In genomic region chr19:4897146-4897545, GRCh38 we compare ENCODE assay signal across 21 cellular contexts. TPM values are rescaled to one million over a fixed set of nuclear protein-coding genes. Genes with fewer than 3 reads are reported as not detected.
"Had no signal": no experiment of that assay in that cellular context is flagged by ENCODE, and none has a peak within 500 bp of the region (broad histone marks: within the 10 kb centered on the region; RNA-seq: fewer than 3 reads in every experiment).

No MANE protein-coding gene starts in this region.

- H3K27ac Mint-ChIP-seq: activated CD8-positive, alpha-beta memory T cell treated with anti-CD3 and anti-CD28 coated beads, Interleukin-2, amount 10 ng/mL, durations not matched to agents 7 days and 5 days; activated naive CD4-positive, alpha-beta T cell treated with anti-CD3 and anti-CD28 coated beads, Interleukin-2, amount 10 ng/mL, durations not matched to agents 7 days and 5 days; activated T-helper 2 cell treated with anti-CD3 and anti-CD28 coated beads, Interferon-gamma antibody, Interleukin-2, Interleukin-4, amounts not matched to agents 10 μg/mL and 5 μg/mL and 100 μg/mL, durations not matched to agents 14 hours and 24 hours and 36 hours; dendritic cell treated with granulocyte-macrophage colony-stimulating factor and Interleukin-4, amounts not matched to agents 40 ng/mL and 50 ng/mL, for 4 days; stimulated activated naive B cell treated with anti-CD40 and anti-IgM and Interleukin-4, amounts not matched to agents 10 μg/mL and 1 μg/mL and 100 μg/mL, for 72 hours had no signal

- H3K4me3 Mint-ChIP-seq: activated CD8-positive, alpha-beta memory T cell treated with anti-CD3 and anti-CD28 coated beads, Interleukin-2, amount 10 ng/mL, durations not matched to agents 7 days and 5 days; activated naive CD4-positive, alpha-beta T cell treated with anti-CD3 and anti-CD28 coated beads, Interleukin-2, amount 10 ng/mL, durations not matched to agents 7 days and 5 days; dendritic cell treated with granulocyte-macrophage colony-stimulating factor and Interleukin-4, amounts not matched to agents 40 ng/mL and 50 ng/mL, for 4 days; naive B cell; stimulated activated naive B cell treated with anti-CD40 and anti-IgM and Interleukin-4, amounts not matched to agents 10 μg/mL and 1 μg/mL and 100 μg/mL, for 72 hours had no signal

- ATAC-seq: activated CD8-positive, alpha-beta memory T cell treated with anti-CD3 and anti-CD28 coated beads, Interleukin-2, amount 10 ng/mL, durations not matched to agents 7 days and 5 days; stimulated activated naive B cell treated with anti-CD40 and anti-IgM and Interleukin-4, amounts not matched to agents 10 μg/mL and 1 μg/mL and 100 μg/mL, for 72 hours had no signal

- H3K27me3 Mint-ChIP-seq: activated CD8-positive, alpha-beta memory T cell treated with anti-CD3 and anti-CD28 coated beads, Interleukin-2, amount 10 ng/mL, durations not matched to agents 7 days and 5 days; activated naive CD4-positive, alpha-beta T cell treated with anti-CD3 and anti-CD28 coated beads, Interleukin-2, amount 10 ng/mL, durations not matched to agents 7 days and 5 days; dendritic cell treated with granulocyte-macrophage colony-stimulating factor and Interleukin-4, amounts not matched to agents 40 ng/mL and 50 ng/mL, for 4 days; naive B cell; stimulated activated naive B cell treated with anti-CD40 and anti-IgM and Interleukin-4, amounts not matched to agents 10 μg/mL and 1 μg/mL and 100 μg/mL, for 72 hours had no signal

- H3K36me3 Mint-ChIP-seq: activated CD8-positive, alpha-beta memory T cell treated with anti-CD3 and anti-CD28 coated beads, Interleukin-2, amount 10 ng/mL, durations not matched to agents 7 days and 5 days; activated naive CD4-positive, alpha-beta T cell treated with anti-CD3 and anti-CD28 coated beads, Interleukin-2, amount 10 ng/mL, durations not matched to agents 7 days and 5 days; naive B cell had no signal

- H3K4me1 Mint-ChIP-seq: activated CD8-positive, alpha-beta memory T cell treated with anti-CD3 and anti-CD28 coated beads, Interleukin-2, amount 10 ng/mL, durations not matched to agents 7 days and 5 days; activated naive CD4-positive, alpha-beta T cell treated with anti-CD3 and anti-CD28 coated beads, Interleukin-2, amount 10 ng/mL, durations not matched to agents 7 days and 5 days had no signal

- DNase-seq: activated CD4-positive, alpha-beta T cell treated with anti-CD3 and anti-CD28 coated beads, Interleukin-2, amount 50 U/mL, for 4 hours; activated CD4-positive, CD25-positive, alpha-beta regulatory T cell treated with anti-CD3 and anti-CD28 coated beads, Interleukin-2, amount 50 U/mL, for 72 hours; activated CD8-positive, alpha-beta memory T cell treated with anti-CD3 and anti-CD28 coated beads, Interleukin-2, amount 10 ng/mL, durations not matched to agents 7 days and 5 days; activated naive CD4-positive, alpha-beta T cell treated with anti-CD3 and anti-CD28 coated beads, Interleukin-2, amount 10 ng/mL, durations not matched to agents 7 days and 5 days; activated T-cell treated with anti-CD3 and anti-CD28 coated beads, Interleukin-2, amount 50 U/mL, for 1 hour; effector memory CD4-positive, alpha-beta T cell; foreskin melanocyte; head of caudate nucleus; midbrain; naive B cell; retina; stimulated activated CD4-positive, alpha-beta T cell treated with anti-CD3 and anti-CD28 coated beads, Interleukin-4, amount 100 ng/mL, for 1 hour; stimulated activated naive B cell treated with anti-CD40 and anti-IgM and Interleukin-4, amounts not matched to agents 10 μg/mL and 1 μg/mL and 100 μg/mL, for 72 hours; tibial artery; uterus had no signal

- H3K9me3 ChIP-seq: tibial artery, uterus had no signal

RNA-seq across cellular contexts. Expression of gene ARRDC5, which starts 5.5 kb away (rescaled TPM):
- total RNA-seq: astrocyte, bronchial epithelial cell, cerebellum, fibroblast of lung had no signal
- polyA plus RNA-seq: fibroblast of lung had no signal
